ENCODE assay signal across 16 cellular contexts in the genomic region with DNA sequence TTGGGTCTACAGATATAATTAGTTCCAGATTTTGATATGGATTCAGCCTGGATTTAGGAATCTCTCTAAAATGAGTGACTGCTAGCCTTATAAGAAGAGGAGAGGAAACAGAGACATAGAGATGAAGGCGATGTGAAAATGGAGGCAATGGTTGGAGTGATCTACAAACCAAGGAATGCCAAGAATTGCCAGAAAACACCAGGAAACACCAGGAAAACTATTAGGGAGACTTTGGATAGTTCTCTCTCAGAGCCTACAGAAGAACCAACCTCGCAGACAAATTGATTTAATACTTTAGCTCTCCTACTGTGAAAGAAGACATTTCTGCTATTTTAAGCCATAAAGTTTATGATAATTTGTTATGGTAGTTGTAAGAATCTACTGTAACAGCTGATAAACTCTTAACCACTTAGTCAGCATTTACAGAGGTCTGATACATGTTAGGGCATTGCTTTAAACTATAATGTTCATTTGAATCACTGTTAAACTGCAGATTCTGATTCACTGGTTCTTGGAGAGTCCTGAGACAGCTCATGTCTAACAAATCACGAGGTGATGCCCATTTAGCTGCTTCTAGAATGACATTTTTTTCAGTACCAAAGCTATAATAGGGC.
DNase-seq lines count a peak whose midpoint lies in the region; ATAC-seq, FAIRE-seq and TF ChIP-seq lines count a peak whose summit lies in the region.
"Had no signal": no experiment of that assay in that cellular context is flagged by ENCODE, and none has a peak within 500 bp of the region (broad histone marks: within the 10 kb centered on the region; RNA-seq: fewer than 3 reads in every experiment).

No MANE protein-coding gene starts in this region.

- no peak for TF ChIP-seq RAD21 in H1 (IDR thresholded peaks at IDR 0.05 in 1 of 2, conservative IDR thresholded peaks at IDR 0.05 in 1 of 2; ENCODE audit: low read depth in 2 of 2, low read length in 2 of 2)

- H3K79me2 ChIP-seq in GM23338 (replicated peaks; ENCODE audit: insufficient read depth) (no peaks in the 10 kb centered on the region), H1 (ENCODE audit: control insufficient read depth in 1 of 2, insufficient read depth in 2 of 2, low read length in 2 of 2) (no peaks in the 10 kb centered on the region)

- H4K5ac ChIP-seq in H1 (ENCODE audit: insufficient read length, low read depth, low read length): no peak overlapping the region

- H2AFZ ChIP-seq in GM23338 (no peak overlapping the region), H1 (ENCODE audit: low read length) (no peak overlapping the region)

- no peak overlapping the region for H2BK20ac ChIP-seq in H1 (ENCODE audit: low read length)

- TF ChIP-seq CTCF in GM23338 (conservative IDR thresholded peaks at IDR 0.05; ENCODE audit: low read depth in 2 of 2): no peak
- TF ChIP-seq CTCF in H1 (IDR thresholded peaks at IDR 0.05; ENCODE audit: control extremely low read depth in 1 of 3, insufficient read depth in 1 of 3, low read depth in 1 of 3, low read length in 3 of 3): no peak
- TF ChIP-seq CTCF in tibial nerve (IDR thresholded peaks at IDR 0.05): no peak
- no peak for TF ChIP-seq CTCF in RWPE1 (conservative IDR thresholded peaks at IDR 0.05; ENCODE audit: low read depth)

- no peaks in the 10 kb centered on the region for H3F3A ChIP-seq in GM23338 (replicated peaks; ENCODE audit: low read depth)

- peak overlapping the region; percentile 27; the same call in 1 of the 2 replicates for H2BK5ac ChIP-seq in H1 (ENCODE audit: low read depth, low read length)

- H3K23me2 ChIP-seq in H1 (ENCODE audit: low read depth, low read length): no peaks in the 10 kb centered on the region; the same call in 1 of the 2 replicates

- H3K27me3 ChIP-seq in GM23338 (ENCODE audit: insufficient read depth): no peaks in the 10 kb centered on the region
- no peaks in the 10 kb centered on the region for H3K27me3 ChIP-seq in H1 (replicated peaks in 1 of 4; ENCODE audit: control insufficient read depth in 3 of 4, extremely low read depth in 1 of 4, insufficient read depth in 3 of 4, low read length in 3 of 4)
- no peaks in the 10 kb centered on the region for H3K27me3 ChIP-seq in tibial nerve
- H3K27me3 ChIP-seq: SJCRH30 had no signal

- H3K9me3 ChIP-seq in H1 (ENCODE audit: insufficient read depth in 2 of 2, low read depth in 1 of 2, low read length in 1 of 2): no peaks in the 10 kb centered on the region
- H3K9me3 ChIP-seq in tibial nerve: no peaks in the 10 kb centered on the region
- H3K9me3 ChIP-seq: Caco-2, SJCRH30 had no signal

- no peaks in the 10 kb centered on the region for H3K9me2 ChIP-seq in GM23338 (ENCODE audit: insufficient read depth)

- H2BK120ac ChIP-seq in H1 (replicated peaks; ENCODE audit: low read depth, low read length): peak overlapping the region; percentile 29

- H3K18ac ChIP-seq in H1 (ENCODE audit: extremely low read depth, low read length): no peak overlapping the region

- peaks cover 3% of the 10 kb centered on the region; the same call in 1 of the 3 replicates for H3K36me3 Mint-ChIP-seq in GM23338 (ENCODE audit: low read depth)

- H3K4me3 ChIP-seq in GM23338: no peak overlapping the region
- no peak overlapping the region for H3K4me3 ChIP-seq in H1 (ENCODE audit: extremely low read depth in 1 of 4, insufficient read depth in 2 of 4, low read depth in 3 of 4, low read length in 4 of 4)
- H3K4me3 ChIP-seq in tibial nerve: no peak overlapping the region
- H3K4me3 ChIP-seq: SJCRH30 had no signal

- no peak overlapping the region for H2BK12ac ChIP-seq in H1 (ENCODE audit: low read depth, low read length)

- no peaks in the 10 kb centered on the region for H3K36me3 ChIP-seq in GM23338 (ENCODE audit: insufficient read depth)
- H3K36me3 ChIP-seq in H1 (ENCODE audit: control insufficient read depth in 2 of 4, insufficient read depth in 4 of 4, low read length in 3 of 4): no peaks in the 10 kb centered on the region
- no peaks in the 10 kb centered on the region for H3K36me3 ChIP-seq in tibial nerve
- H3K36me3 ChIP-seq: SJCRH30 had no signal

- CTCF ChIA-PET in H1 (lab: Charles Lee; ENCODE audit: partially characterized antibody): interaction anchor here (1.0 kb wide), 1 partner anchor 56 kb away, joined by 4 read pairs; no protein-coding TSS in a partner anchor
- CTCF ChIA-PET in RWPE1 (lab: Yijun Ruan, JAX): no interaction called here

- POLR2A ChIA-PET in H1 (lab: Charles Lee; ENCODE audit: partially characterized antibody) (interaction anchor here (0.6 kb wide), 1 partner anchor 47 kb away, joined by 3 read pairs; no protein-coding TSS in a partner anchor), RWPE1 (lab: Yijun Ruan, JAX; ENCODE audit: low non-redundant PET) (no interaction called here)

- no peak overlapping the region for H3K4ac ChIP-seq in H1 (replicated peaks; ENCODE audit: insufficient read length, low read depth, low read length)

- TF ChIP-seq POLR2A in H1 (IDR thresholded peaks at IDR 0.05; ENCODE audit: control extremely low read depth in 1 of 2, low read depth in 2 of 2, low read length in 2 of 2) (no peak), tibial nerve (IDR thresholded peaks at IDR 0.05) (no peak)

- no peak overlapping the region for H4K8ac ChIP-seq in H1 (ENCODE audit: extremely low read depth, insufficient read depth, low read length)

- H3K27ac ChIP-seq in GM23338 (ENCODE audit: low read depth) (peak overlapping the region; percentile 96), H1 (ENCODE audit: low read depth, low read length) (no peak overlapping the region), tibial nerve (no peak overlapping the region), RWPE1 (no peak overlapping the region)
- H3K27ac ChIP-seq: SJCRH30 had no signal

- H3K27ac Mint-ChIP-seq in GM23338: no peak overlapping the region; the same call in 1 of the 2 replicates

- no peak overlapping the region for H3K4me3 Mint-ChIP-seq in GM23338

- no peak for FAIRE-seq in H1 (lab: Jason Lieb, UNC)
- FAIRE-seq: HTR-8/SVneo had no signal

- WGBS in H1 (ENCODE audit: extremely low coverage in 1 of 2, insufficient coverage in 1 of 2, insufficient read length in 1 of 2, insufficient replicate concordance in 2 of 2, low coverage in 1 of 2, low lambda C conversion rate in 2 of 2, missing lambda C conversion rate in 1 of 2), 2 experiments: 71% methylated on average over 3 of the region's 3 CpGs; no CpG with 5 or more reads in 1 of the 2 experiments
- 66% methylated on average over 3 of the region's 3 CpGs for WGBS in tibial nerve, 2 donors

- no peak overlapping the region for H3K23ac ChIP-seq in H1 (ENCODE audit: insufficient read length)

- no peaks in the 10 kb centered on the region for H3K79me1 ChIP-seq in H1 (ENCODE audit: low read depth, low read length)

- peaks cover 41% of the 10 kb centered on the region for H3K4me1 Mint-ChIP-seq in GM23338

- H2BK15ac ChIP-seq in H1 (ENCODE audit: low read length): no peak overlapping the region

- no peak overlapping the region for H4K91ac ChIP-seq in H1 (replicated peaks; ENCODE audit: insufficient read length, low read length)

- H3K9ac ChIP-seq in H1 (replicated peaks in 1 of 4; ENCODE audit: extremely low read depth in 1 of 4, low read depth in 3 of 4, low read length in 3 of 4): no peak overlapping the region

- no peak overlapping the region for H2AK5ac ChIP-seq in H1 (ENCODE audit: low read depth, low read length)

- no peak overlapping the region for H3K56ac ChIP-seq in H1 (replicated peaks; ENCODE audit: insufficient read length, low read depth, low read length)

- H4K20me1 ChIP-seq in GM23338 (replicated peaks; ENCODE audit: insufficient read depth) (no peaks in the 10 kb centered on the region), H1 (replicated peaks in 1 of 2; ENCODE audit: control insufficient read depth in 1 of 2, insufficient read depth in 2 of 2, low read length in 2 of 2) (no peaks in the 10 kb centered on the region)

- H3K4me2 ChIP-seq in GM23338 (peak overlapping the region; percentile 2; the same call in 1 of the 2 replicates), H1 (ENCODE audit: insufficient read depth in 1 of 2, low read depth in 2 of 2, low read length in 2 of 2) (no peak overlapping the region)

- ATAC-seq in GM23338: no peak
- no peak for ATAC-seq in HG03175 (IDR thresholded peaks at IDR 0.05; ENCODE audit: unreplicated experiment)

- no peak overlapping the region for H3K14ac ChIP-seq in H1 (ENCODE audit: insufficient read length)

- H3K4me1 ChIP-seq in GM23338 (ENCODE audit: insufficient read depth): peaks cover 43% of the 10 kb centered on the region
- H3K4me1 ChIP-seq in H1 (replicated peaks in 1 of 4; ENCODE audit: control insufficient read depth in 3 of 4, insufficient read depth in 4 of 4, low read length in 3 of 4): peaks cover 0 to 14% (median 7%) of the 10 kb centered on the region in 4 experiments; a peak in 6 of 7 replicates
- no peaks in the 10 kb centered on the region for H3K4me1 ChIP-seq in tibial nerve
- H3K4me1 ChIP-seq: Caco-2 had no signal

- peaks cover 4% of the 10 kb centered on the region for H3K27me3 Mint-ChIP-seq in GM23338 (ENCODE audit: insufficient read depth, low read depth, poor library complexity)

- peak; percentile 47 for DNase-seq in GM23338 (ENCODE audit: low spot score)
- DNase-seq in LHCN-M2 (ENCODE audit: low read depth): peak; percentile 29
- no peak for DNase-seq in H1 (ENCODE audit: low read depth in 1 of 2, low spot score in 2 of 2)
- peak; percentile 14 for DNase-seq in renal cortical epithelial cell (ENCODE audit: low read depth)
- no peak for DNase-seq in tibial nerve (ENCODE audit: low spot score in 2 of 2)
- DNase-seq in RWPE1 (ENCODE audit: low spot score): no peak
- DNase-seq: Caco-2, DMS53, H7, NCI-H187 treated with DMSO at 0.1 percent for 48 hours, NCI-H446, NCI-H69, SJCRH30, SW 1271 had no signal

- peaks cover 3% of the 10 kb centered on the region; the same call in 1 of the 3 replicates for H3K9me3 Mint-ChIP-seq in GM23338

- TF ChIP-seq EP300 in H1 (IDR thresholded peaks at IDR 0.05; ENCODE audit: borderline replicate concordance in 1 of 2, low read depth in 2 of 2, low read length in 2 of 2) (no peak), tibial nerve (IDR thresholded peaks at IDR 0.05) (no peak)

TF ChIP-seq in GM23338, 12 proteins besides CTCF, POLR2A, EP300 and RAD21:
- no peak for TF ChIP-seq EZH2 (IDR thresholded peaks at IDR 0.05; ENCODE audit: low read depth, unreplicated experiment)
TF ChIP-seq in GM23338: peak in this region for 0.

TF ChIP-seq in H1, 55 proteins besides CTCF, POLR2A, EP300 and RAD21 (continues in another document):
- no peak for TF ChIP-seq JUN (IDR thresholded peaks at IDR 0.05; ENCODE audit: low read depth, low read length)
- TF ChIP-seq BCL11A (IDR thresholded peaks at IDR 0.05; ENCODE audit: low read depth in 2 of 2, low read length in 2 of 2): no peak
- TF ChIP-seq TEAD4 (IDR thresholded peaks at IDR 0.05; ENCODE audit: low read depth, low read length): no peak
- no peak for TF ChIP-seq YY1 (IDR thresholded peaks at IDR 0.05; ENCODE audit: low read depth, low read length)
- no peak for TF ChIP-seq MAFK (IDR thresholded peaks at IDR 0.05; ENCODE audit: low read depth, low read length)
- TF ChIP-seq TAF1 (IDR thresholded peaks at IDR 0.05; ENCODE audit: low read depth, low read length): no peak
- TF ChIP-seq TCF12 (IDR thresholded peaks at IDR 0.05; ENCODE audit: low read depth, low read length): no peak
- TF ChIP-seq, protein P1, sequence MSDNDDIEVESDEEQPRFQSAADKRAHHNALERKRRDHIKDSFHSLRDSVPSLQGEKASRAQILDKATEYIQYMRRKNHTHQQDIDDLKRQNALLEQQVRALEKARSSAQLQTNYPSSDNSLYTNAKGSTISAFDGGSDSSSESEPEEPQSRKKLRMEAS (IDR thresholded peaks at IDR 0.05): no peak

Comparison
In these comparisons a context has a peak if more than half of its experiments do, and no peak if none do; other contexts are left out.
1. DNase-seq: peak in GM23338 (single experiment), LHCN-M2 (single experiment) and renal cortical epithelial cell (single experiment); none in H1 (0 of 2), tibial nerve (0 of 2) and RWPE1 (single experiment).